Comparison of ENCODE assay signal across 27 cellular contexts in genomic region chr1:94887603-94888171, GRCh38.
"Had no signal": no experiment of that assay in that cellular context is flagged by ENCODE, and none has a peak within 500 bp of the region (broad histone marks: within the 10 kb centered on the region; RNA-seq: fewer than 3 reads in every experiment).

No MANE protein-coding gene starts in this region.

- ATAC-seq: left ventricle myocardium superior, sciatic nerve had no signal

- H3K36me3 ChIP-seq: breast epithelium, ovary, thoracic aorta, vagina had no signal

- H3K4me3 ChIP-seq: breast epithelium, ovary, skin epidermis, thoracic aorta, vagina had no signal

- H3K4me3 Mint-ChIP-seq: activated naive CD4-positive, alpha-beta T cell treated with anti-CD3 and anti-CD28 coated beads, Interleukin-2, amount 10 ng/mL, durations not matched to agents 7 days and 5 days; activated naive CD8-positive, alpha-beta T cell treated with anti-CD3 and anti-CD28 coated beads, Interleukin-2, amount 10 ng/mL, durations not matched to agents 7 days and 5 days; nephron progenitor cell; stimulated activated naive CD8-positive, alpha-beta T cell treated with anti-CD3 and anti-CD28 coated beads, Interleukin-15, Interleukin-2, amounts not matched to agents 100 ng/mL and 50 ng/mL, for 24 hours; T-helper 2 cell treated with Interferon-gamma antibody and Interleukin-4, amounts not matched to agents 5 μg/mL and 100 μg/mL, for 36 hours; type B pancreatic cell had no signal

- H3K27me3 ChIP-seq: breast epithelium, ovary, vagina had no signal

- H3K27me3 Mint-ChIP-seq: activated naive CD8-positive, alpha-beta T cell treated with anti-CD3 and anti-CD28 coated beads, Interleukin-2, amount 10 ng/mL, durations not matched to agents 7 days and 5 days; progenitor cell of endocrine pancreas; stimulated activated naive CD8-positive, alpha-beta T cell treated with anti-CD3 and anti-CD28 coated beads, Interleukin-15, Interleukin-2, amounts not matched to agents 100 ng/mL and 50 ng/mL, for 24 hours; type B pancreatic cell had no signal

- FAIRE-seq: endometrium, frontal cortex, islet of Langerhans had no signal

- H3K27ac Mint-ChIP-seq: activated naive CD4-positive, alpha-beta T cell treated with anti-CD3 and anti-CD28 coated beads, Interleukin-2, amount 10 ng/mL, durations not matched to agents 7 days and 5 days; activated naive CD8-positive, alpha-beta T cell treated with anti-CD3 and anti-CD28 coated beads, Interleukin-2, amount 10 ng/mL, durations not matched to agents 7 days and 5 days; nephron progenitor cell; progenitor cell of endocrine pancreas; stimulated activated naive CD8-positive, alpha-beta T cell treated with anti-CD3 and anti-CD28 coated beads, Interleukin-15, Interleukin-2, amounts not matched to agents 100 ng/mL and 50 ng/mL, for 24 hours; T-helper 2 cell treated with Interferon-gamma antibody and Interleukin-4, amounts not matched to agents 5 μg/mL and 100 μg/mL, for 36 hours had no signal

- H3K36me3 Mint-ChIP-seq: activated naive CD4-positive, alpha-beta T cell treated with anti-CD3 and anti-CD28 coated beads, Interleukin-2, amount 10 ng/mL, durations not matched to agents 7 days and 5 days; activated naive CD8-positive, alpha-beta T cell treated with anti-CD3 and anti-CD28 coated beads, Interleukin-2, amount 10 ng/mL, durations not matched to agents 7 days and 5 days had no signal

- H3K9me3 Mint-ChIP-seq: activated naive CD4-positive, alpha-beta T cell treated with anti-CD3 and anti-CD28 coated beads, Interleukin-2, amount 10 ng/mL, durations not matched to agents 7 days and 5 days; nephron progenitor cell; stimulated activated naive CD8-positive, alpha-beta T cell treated with anti-CD3 and anti-CD28 coated beads, Interleukin-15, Interleukin-2, amounts not matched to agents 100 ng/mL and 50 ng/mL, for 24 hours; T-helper 2 cell treated with Interferon-gamma antibody and Interleukin-4, amounts not matched to agents 5 μg/mL and 100 μg/mL, for 36 hours; type B pancreatic cell had no signal

- H3K9me3 ChIP-seq: breast epithelium, ovary, thoracic aorta, vagina had no signal

- DNase-seq: activated CD4-positive, alpha-beta T cell treated with anti-CD3 and anti-CD28 coated beads for 4 hours; activated CD4-positive, alpha-beta T cell treated with anti-CD3 and anti-CD28 coated beads, Interleukin-2, amount 50 U/mL, for 4 hours; activated gamma-delta T cell; activated naive CD4-positive, alpha-beta T cell treated with anti-CD3 and anti-CD28 coated beads, Interleukin-2, amount 10 ng/mL, durations not matched to agents 7 days and 5 days; activated naive CD8-positive, alpha-beta T cell treated with anti-CD3 and anti-CD28 coated beads, Interleukin-2, amount 10 ng/mL, durations not matched to agents 7 days and 5 days; activated T-cell treated with anti-CD3 and anti-CD28 coated beads for 4 hours; amniotic stem cell; central memory CD4-positive, alpha-beta T cell; left ventricle myocardium superior; nephron progenitor cell; ovary; stimulated activated CD4-positive, alpha-beta T cell treated with anti-CD3 and anti-CD28 coated beads, Interleukin-12 subunit alpha, Interleukin-12 subunit beta, amount 100 ng/mL, for 4 hours; stimulated activated CD4-positive, alpha-beta T cell treated with anti-CD3 and anti-CD28 coated beads, Interleukin-4, amount 100 ng/mL, for 1 hour; T-helper 1 cell had no signal

- H3K27ac ChIP-seq: breast epithelium, epithelial cell of prostate, ovary, skin epidermis, thoracic aorta, vagina had no signal
